Comparison of ENCODE assay signal across 8 cellular contexts in genomic region chr17:5283531-5284315, GRCh38. TPM values are rescaled to one million over a fixed set of nuclear protein-coding genes. Genes with fewer than 3 reads are reported as not detected.
DNase-seq lines count a peak whose midpoint lies in the region; ATAC-seq, FAIRE-seq and TF ChIP-seq lines count a peak whose summit lies in the region.

No MANE protein-coding gene starts in this region.

- no peak overlapping the region for H3K27ac Mint-ChIP-seq in activated T-helper 2 cell treated with anti-CD3 and anti-CD28 coated beads, Interferon-gamma antibody, Interleukin-2, Interleukin-4, amounts not matched to agents 10 μg/mL and 5 μg/mL and 100 μg/mL, durations not matched to agents 14 hours and 24 hours and 36 hours

- H3K36me3 ChIP-seq in heart right ventricle (no peaks in the 10 kb centered on the region), kidney (ENCODE audit: control insufficient read depth in 1 of 2, insufficient read depth in 2 of 2, low read length in 2 of 2) (no peaks in the 10 kb centered on the region), upper lobe of left lung (no peaks in the 10 kb centered on the region), aorta (ENCODE audit: control insufficient read depth in 1 of 2, insufficient read depth in 2 of 2, low read length in 1 of 2) (no peaks in the 10 kb centered on the region)

- no peaks in the 10 kb centered on the region for H3K9me3 Mint-ChIP-seq in activated T-helper 2 cell treated with anti-CD3 and anti-CD28 coated beads, Interferon-gamma antibody, Interleukin-2, Interleukin-4, amounts not matched to agents 10 μg/mL and 5 μg/mL and 100 μg/mL, durations not matched to agents 14 hours and 24 hours and 36 hours

- FAIRE-seq in kidney (lab: Jason Lieb, UNC), result no peak

- peaks cover 23% of the 10 kb centered on the region for H3K36me3 Mint-ChIP-seq in activated T-helper 2 cell treated with anti-CD3 and anti-CD28 coated beads, Interferon-gamma antibody, Interleukin-2, Interleukin-4, amounts not matched to agents 10 μg/mL and 5 μg/mL and 100 μg/mL, durations not matched to agents 14 hours and 24 hours and 36 hours (ENCODE audit: low read depth)

- H3K4me3 ChIP-seq in heart right ventricle, result peak overlapping the region in 7 of 10 donors; percentile 64 to 91 (median 76)
- H3K4me3 ChIP-seq in right cardiac atrium (ENCODE audit: low read length), result no peak overlapping the region
- peak overlapping the region; percentile 28 to 70 for H3K4me3 ChIP-seq in kidney (ENCODE audit: low read length in 2 of 2)
- peak overlapping the region in 3 of 4 donors; percentile 92 to 98 (median 96) for H3K4me3 ChIP-seq in upper lobe of left lung
- peak overlapping the region in 1 of 2 donors; percentile 100 for H3K4me3 ChIP-seq in aorta (ENCODE audit: low read length in 2 of 2)

- no peak for TF ChIP-seq EP300 in upper lobe of left lung (IDR thresholded peaks at IDR 0.05)

- no peak for TF ChIP-seq CTCF in heart right ventricle (IDR thresholded peaks at IDR 0.05)
- TF ChIP-seq CTCF in kidney (IDR thresholded peaks at IDR 0.05; ENCODE audit: borderline replicate concordance, extremely low read depth, insufficient read depth), result no peak
- no peak for TF ChIP-seq CTCF in upper lobe of left lung (IDR thresholded peaks at IDR 0.05)

- ATAC-seq in heart right ventricle, result no peak
- no peak for ATAC-seq in right cardiac atrium
- no peak for ATAC-seq in upper lobe of left lung (ENCODE audit: low FRiP score in 2 of 2)
- ATAC-seq in GM19395 (IDR thresholded peaks at IDR 0.05; ENCODE audit: unreplicated experiment), result no peak
- ATAC-seq in HG03196 (IDR thresholded peaks at IDR 0.05; ENCODE audit: unreplicated experiment), result no peak
- no peak for ATAC-seq in aorta (ENCODE audit: low FRiP score)

- DNase-seq in heart right ventricle (no peak), right cardiac atrium (no peak), kidney (no peak), upper lobe of left lung (no peak), aorta (no peak)
- DNase-seq in activated T-helper 2 cell treated with anti-CD3 and anti-CD28 coated beads, Interferon-gamma antibody, Interleukin-2, Interleukin-4, amounts not matched to agents 10 μg/mL and 5 μg/mL and 100 μg/mL, durations not matched to agents 14 hours and 24 hours and 36 hours (ENCODE audit: low spot score), result no peak

- H3K27ac ChIP-seq in heart right ventricle (peak overlapping the region in 6 of 10 donors; percentile 54 to 96 (median 84)), right cardiac atrium (ENCODE audit: low read length) (no peak overlapping the region), kidney (ENCODE audit: low read depth in 2 of 2, low read length in 2 of 2) (no peak overlapping the region), upper lobe of left lung (peak overlapping the region in 1 of 4 donors; percentile 10), aorta (ENCODE audit: low read depth in 1 of 2, low read length in 2 of 2) (no peak overlapping the region)

- no peaks in the 10 kb centered on the region for H3K27me3 Mint-ChIP-seq in activated T-helper 2 cell treated with anti-CD3 and anti-CD28 coated beads, Interferon-gamma antibody, Interleukin-2, Interleukin-4, amounts not matched to agents 10 μg/mL and 5 μg/mL and 100 μg/mL, durations not matched to agents 14 hours and 24 hours and 36 hours (ENCODE audit: low read depth)

- intact Hi-C loops in heart right ventricle (cut with DNase I) (loop anchor here in 1 of 10 donors (5.0 kb wide), 1 partner anchor 91 kb away; the partner anchor contains the start of gene ZNF594), right cardiac atrium (cut with DNase I) (no loop called here), kidney (cut with DNase I) (no loop called here), aorta (cut with DNase I) (loop anchor here in 1 of 2 donors (2.0 kb wide), 1 partner anchor 15 kb away; no protein-coding TSS in a partner anchor)
- intact Hi-C loops in activated T-helper 2 cell treated with anti-CD3 and anti-CD28 coated beads, Interferon-gamma antibody, Interleukin-2, Interleukin-4, amounts not matched to agents 10 μg/mL and 5 μg/mL and 100 μg/mL, durations not matched to agents 14 hours and 24 hours and 36 hours (cut with micrococcal nuclease), result loop anchor here (5.0 to 10.0 kb wide), 2 partner anchors 86 to 131 kb away; partner anchors contain the start of gene NUP88

- 40 to 48% methylated on average over 6 of the region's 6 CpGs for WGBS in heart right ventricle, 2 donors
- 44% methylated on average over 6 of the region's 6 CpGs for WGBS in right cardiac atrium
- WGBS in upper lobe of left lung, 2 donors, result 47 to 53% methylated on average over 6 of the region's 6 CpGs
- WGBS in aorta, 2 donors, result 21 to 28% methylated on average over 6 of the region's 6 CpGs

- H3K9me3 ChIP-seq in heart right ventricle (no peaks in the 10 kb centered on the region), right cardiac atrium (ENCODE audit: control insufficient read depth, low read length) (no peaks in the 10 kb centered on the region), kidney (ENCODE audit: control insufficient read depth in 1 of 2, low read length in 2 of 2) (no peaks in the 10 kb centered on the region), upper lobe of left lung (no peaks in the 10 kb centered on the region), aorta (ENCODE audit: control insufficient read depth, low read length) (no peaks in the 10 kb centered on the region)

- peak overlapping the region; percentile 87 for H3K4me3 Mint-ChIP-seq in activated T-helper 2 cell treated with anti-CD3 and anti-CD28 coated beads, Interferon-gamma antibody, Interleukin-2, Interleukin-4, amounts not matched to agents 10 μg/mL and 5 μg/mL and 100 μg/mL, durations not matched to agents 14 hours and 24 hours and 36 hours (ENCODE audit: low read depth)

- peaks cover 28% of the 10 kb centered on the region for H3K4me1 Mint-ChIP-seq in activated T-helper 2 cell treated with anti-CD3 and anti-CD28 coated beads, Interferon-gamma antibody, Interleukin-2, Interleukin-4, amounts not matched to agents 10 μg/mL and 5 μg/mL and 100 μg/mL, durations not matched to agents 14 hours and 24 hours and 36 hours (ENCODE audit: low read depth)

- H3K27me3 ChIP-seq in heart right ventricle (no peaks in the 10 kb centered on the region), right cardiac atrium (ENCODE audit: control insufficient read depth, insufficient read depth) (no peaks in the 10 kb centered on the region), upper lobe of left lung (no peaks in the 10 kb centered on the region), aorta (ENCODE audit: control insufficient read depth in 1 of 2, insufficient read depth in 2 of 2, low read length in 1 of 2) (no peaks in the 10 kb centered on the region)

- H3K9ac ChIP-seq in kidney (ENCODE audit: low read length in 2 of 2), result no peak overlapping the region

- peaks cover 0 to 47% (median 34%) of the 10 kb centered on the region in 9 donors for H3K4me1 ChIP-seq in heart right ventricle
- H3K4me1 ChIP-seq in right cardiac atrium (ENCODE audit: control insufficient read depth, insufficient read depth, low read length), result peaks cover 4% of the 10 kb centered on the region
- H3K4me1 ChIP-seq in kidney (ENCODE audit: control insufficient read depth in 1 of 2, insufficient read depth in 1 of 2, low read depth in 1 of 2, low read length in 2 of 2), result peaks cover 0 to 2% of the 10 kb centered on the region in 2 donors
- peaks cover 21 to 49% (median 26%) of the 10 kb centered on the region in 4 donors for H3K4me1 ChIP-seq in upper lobe of left lung
- H3K4me1 ChIP-seq in aorta (ENCODE audit: control insufficient read depth in 1 of 2, insufficient read depth in 2 of 2, low read length in 2 of 2), result peaks cover 2 to 6% of the 10 kb centered on the region in 2 donors

- TF ChIP-seq POLR2A in upper lobe of left lung (IDR thresholded peaks at IDR 0.05), result no peak

RNA-seq across cellular contexts. Expression of gene RABEP1, which starts 1.6 kb away (rescaled TPM):
- total RNA-seq in heart right ventricle (10 to 100 TPM; 51.3 to 69.1 (median 57.6) TPM), right cardiac atrium (10 to 100 TPM; 46.1 to 53.2 (median 47.6) TPM), kidney (47.6 TPM), upper lobe of left lung (10 to 100 TPM; 36.1 to 81.7 (median 39.6) TPM), aorta (10 to 100 TPM; 42.3 to 47.5 TPM)
- polyA plus RNA-seq in heart right ventricle (10 to 100 TPM; 19.5 to 24.3 TPM), right cardiac atrium (18.6 TPM), kidney (ENCODE audit: insufficient read depth, low read depth, low replicate concordance) (21.1 TPM), aorta (10 to 100 TPM; 21.1 to 26.4 TPM)
- total RNA-seq in activated T-helper 2 cell treated with anti-CD3 and anti-CD28 coated beads, Interferon-gamma antibody, Interleukin-2, Interleukin-4, amounts not matched to agents 10 μg/mL and 5 μg/mL and 100 μg/mL, durations not matched to agents 14 hours and 24 hours and 36 hours, result 45.8 and 53.2 TPM in 2 replicates

RNA-seq across cellular contexts. Expression of gene SCIMP, which starts 49.1 kb away (rescaled TPM):
- total RNA-seq in heart right ventricle (1 to 10 TPM in 2 of 10 donors, under 1 TPM in 8; 0.11 to 9.7 (median 0.73) TPM), right cardiac atrium (1 to 10 TPM; 1.9 to 3.7 (median 2.8) TPM), kidney (7.6 TPM), upper lobe of left lung (10 to 100 TPM in 3 of 6 donors, 1 to 10 TPM in 3; 6.3 to 30.6 (median 10.7) TPM), aorta (1 to 10 TPM; 5.8 to 6.1 TPM)
- polyA plus RNA-seq in heart right ventricle (1 to 10 TPM in 1 of 2 donors, under 1 TPM in 1; 0.15 to 1.0 TPM), right cardiac atrium (0.38 TPM), kidney (ENCODE audit: insufficient read depth, low read depth, low replicate concordance) (0.37 TPM), aorta (1 to 10 TPM in 1 of 2 donors, under 1 TPM in 1; 0.84 to 8.0 TPM)
- not detected in 2 replicates for total RNA-seq in activated T-helper 2 cell treated with anti-CD3 and anti-CD28 coated beads, Interferon-gamma antibody, Interleukin-2, Interleukin-4, amounts not matched to agents 10 μg/mL and 5 μg/mL and 100 μg/mL, durations not matched to agents 14 hours and 24 hours and 36 hours

Comparison
In these comparisons a context has a peak if more than half of its experiments do, and no peak if none do; other contexts are left out.
1. H3K27ac ChIP-seq: peak in heart right ventricle (6 of 10); none in right cardiac atrium (single experiment), kidney (0 of 2) and aorta (0 of 2).